9 cellular contexts compared by ENCODE assay signal in the genomic region with DNA sequence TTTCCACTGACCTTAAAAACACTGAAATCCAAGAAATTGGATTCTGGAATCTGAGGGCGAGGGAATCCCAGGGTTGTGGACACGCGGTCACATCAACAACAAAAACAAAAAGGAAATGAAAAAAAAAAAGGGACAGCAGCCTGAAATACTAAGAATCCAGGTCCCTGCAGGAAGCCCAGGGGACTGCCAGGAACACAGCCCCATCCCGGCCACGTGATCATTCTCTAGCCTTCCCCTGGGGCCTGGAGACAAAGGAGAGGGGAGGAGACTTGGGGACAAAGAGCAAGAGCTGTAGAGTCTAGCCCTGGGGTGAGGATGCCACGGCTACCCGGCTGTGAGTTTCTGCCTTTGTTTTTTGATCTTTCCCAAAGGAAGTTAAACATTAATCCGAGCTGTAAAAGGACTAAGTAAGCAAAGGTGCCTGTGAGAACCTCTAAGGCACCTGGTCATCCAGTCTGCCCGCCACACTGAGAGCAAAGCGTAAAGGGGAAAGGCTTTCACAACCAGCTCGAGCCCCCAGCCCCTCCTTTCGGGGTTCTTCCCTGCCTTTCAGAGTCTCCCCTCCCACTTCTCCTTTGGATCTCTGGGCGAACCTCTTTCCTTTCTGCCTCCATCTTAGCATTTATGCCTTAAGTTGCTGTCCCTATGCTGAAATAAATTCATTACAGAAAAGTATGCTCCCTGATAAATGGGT. TPM values are rescaled to one million over a fixed set of nuclear protein-coding genes. Genes with fewer than 3 reads are reported as not detected.
A peak's percentile ranks its signal among the peaks of the same experiment; 100 is the strongest.
DNase-seq lines count a peak whose midpoint lies in the region; ATAC-seq and TF ChIP-seq lines count a peak whose summit lies in the region.
"Had no signal": no experiment of that assay in that cellular context is flagged by ENCODE, and none has a peak within 500 bp of the region (broad histone marks: within the 10 kb centered on the region; RNA-seq: fewer than 3 reads in every experiment).

No MANE protein-coding gene starts in this region.

- H3K4me1 Mint-ChIP-seq in activated CD8-positive, alpha-beta T cell treated with anti-CD3 and anti-CD28 coated beads for 36 hours (ENCODE audit: low read depth), result peaks cover 7% of the 10 kb centered on the region
- H3K4me1 Mint-ChIP-seq in activated CD8-positive, alpha-beta memory T cell treated with anti-CD3 and anti-CD28 coated beads, Interleukin-2, amount 10 ng/mL, durations not matched to agents 7 days and 5 days, result peaks cover 3% of the 10 kb centered on the region
- peaks cover 9 to 14% (median 13%) of the 10 kb centered on the region in 3 donors for H3K4me1 Mint-ChIP-seq in T-cell

- H3K4me3 Mint-ChIP-seq in activated CD8-positive, alpha-beta T cell treated with anti-CD3 and anti-CD28 coated beads for 36 hours, result no peak overlapping the region
- no peak overlapping the region for H3K4me3 Mint-ChIP-seq in activated CD8-positive, alpha-beta memory T cell treated with anti-CD3 and anti-CD28 coated beads, Interleukin-2, amount 10 ng/mL, durations not matched to agents 7 days and 5 days
- H3K4me3 Mint-ChIP-seq in T-cell, result no peak overlapping the region

- intact Hi-C loops in left lung (cut with DNase I), result no loop called here
- intact Hi-C loops in activated CD8-positive, alpha-beta T cell treated with anti-CD3 and anti-CD28 coated beads for 36 hours (cut with micrococcal nuclease), result no loop called here

- CTCF ChIA-PET in HEK293 (lab: Yijun Ruan, JAX), result interaction anchor here (0.6 to 3.7 kb wide), 12 partner anchors 9 to 748 kb away, joined by 3 to 20 read pairs (median 4); no protein-coding TSS in a partner anchor
- CTCF ChIA-PET in activated CD8-positive, alpha-beta T cell treated with anti-CD3 and anti-CD28 coated beads for 36 hours (lab: Charles Lee), result interaction anchor here (1.2 to 1.4 kb wide), 5 partner anchors 9 to 43 kb away, joined by 3 to 9 read pairs (median 3); no protein-coding TSS in a partner anchor
- CTCF ChIA-PET in activated CD8-positive, alpha-beta memory T cell treated with anti-CD3 and anti-CD28 coated beads, Interleukin-2, amount 10 ng/mL, durations not matched to agents 7 days and 5 days (lab: Charles Lee), result interaction anchor here (0.7 to 2.6 kb wide), 2 partner anchors 10 to 22 kb away, joined by 6 to 9 read pairs; no protein-coding TSS in a partner anchor
- CTCF ChIA-PET in T-cell (lab: Charles Lee), result interaction anchor here (0.7 to 1.3 kb wide), 2 partner anchors 10 to 118 kb away, joined by 3 to 5 read pairs; no protein-coding TSS in a partner anchor

- POLR2A ChIA-PET in HEK293 (lab: Yijun Ruan, JAX) (interaction anchor here (0.5 to 1.7 kb wide), 10 partner anchors 9 to 438 kb away, joined by 3 to 7 read pairs (median 4); partner anchors contain the start of genes MSH2 and MSH6), T-cell (lab: Charles Lee) (interaction anchor here in 1 of 2 donors (0.7 kb wide), 1 partner anchor 507 kb away, joined by 8 read pairs; no protein-coding TSS in a partner anchor)
- POLR2A ChIA-PET in activated CD8-positive, alpha-beta T cell treated with anti-CD3 and anti-CD28 coated beads for 36 hours (lab: Charles Lee), result no interaction called here

- H3K9me3 ChIP-seq in HEK293 (ENCODE audit: control insufficient read depth, insufficient read depth, low read depth, low read length) (no peaks in the 10 kb centered on the region), duodenal mucosa (ENCODE audit: control insufficient read depth in 1 of 2, low read length in 2 of 2) (no peaks in the 10 kb centered on the region), left lung (no peaks in the 10 kb centered on the region), thoracic aorta (no peaks in the 10 kb centered on the region)

- peak overlapping the region; percentile 60 to 65 for H3K9ac ChIP-seq in duodenal mucosa (ENCODE audit: low read depth in 1 of 2, low read length in 2 of 2)

- H3K27ac Mint-ChIP-seq in activated CD8-positive, alpha-beta T cell treated with anti-CD3 and anti-CD28 coated beads for 36 hours, result no peak overlapping the region
- H3K27ac Mint-ChIP-seq in activated CD8-positive, alpha-beta memory T cell treated with anti-CD3 and anti-CD28 coated beads, Interleukin-2, amount 10 ng/mL, durations not matched to agents 7 days and 5 days, result no peak overlapping the region
- H3K27ac Mint-ChIP-seq in T-cell, result no peak overlapping the region

- peak; percentile 31; the same call in 1 of the 2 replicates for TF ChIP-seq CTCF in HEK293 (tag by site-specific recombination; IDR thresholded peaks at IDR 0.05)
- TF ChIP-seq CTCF in left lung (IDR thresholded peaks at IDR 0.05), result peak; percentile 29 to 43
- no peak for TF ChIP-seq CTCF in thoracic aorta (IDR thresholded peaks at IDR 0.05)
- TF ChIP-seq CTCF in activated CD8-positive, alpha-beta T cell treated with anti-CD3 and anti-CD28 coated beads for 36 hours (IDR thresholded peaks at IDR 0.05), result no peak

- no peaks in the 10 kb centered on the region for H3K36me3 Mint-ChIP-seq in activated CD8-positive, alpha-beta T cell treated with anti-CD3 and anti-CD28 coated beads for 36 hours (ENCODE audit: low read depth)
- H3K36me3 Mint-ChIP-seq in activated CD8-positive, alpha-beta memory T cell treated with anti-CD3 and anti-CD28 coated beads, Interleukin-2, amount 10 ng/mL, durations not matched to agents 7 days and 5 days, result no peaks in the 10 kb centered on the region
- H3K36me3 Mint-ChIP-seq in T-cell, result no peaks in the 10 kb centered on the region

- H3K4me3 ChIP-seq in HEK293 (ENCODE audit: low read depth, low read length) (peak overlapping the region; percentile 25), duodenal mucosa (ENCODE audit: low read depth in 1 of 2, low read length in 2 of 2) (peak overlapping the region; percentile 61 to 67), left lung (peak overlapping the region; percentile 23 to 45), thoracic aorta (peak overlapping the region; percentile 56)

- H3K27me3 ChIP-seq in duodenal mucosa (ENCODE audit: control insufficient read depth in 1 of 2, insufficient read depth in 2 of 2, low read length in 2 of 2) (no peaks in the 10 kb centered on the region), left lung (no peaks in the 10 kb centered on the region), thoracic aorta (replicated peaks; ENCODE audit: insufficient read depth) (no peaks in the 10 kb centered on the region)

- ATAC-seq in left lung, result peak; percentile 97
- ATAC-seq in thoracic aorta (ENCODE audit: insufficient number of reproducible peaks, low FRiP score, low read depth), result no peak
- ATAC-seq in activated CD8-positive, alpha-beta T cell treated with anti-CD3 and anti-CD28 coated beads for 36 hours, result no peak
- ATAC-seq in activated CD8-positive, alpha-beta memory T cell treated with anti-CD3 and anti-CD28 coated beads, Interleukin-2, amount 10 ng/mL, durations not matched to agents 7 days and 5 days, result no peak
- no peak for ATAC-seq in T-cell (replicated peaks in 1 of 4)

- peaks cover 11% of the 10 kb centered on the region for H3K4me1 ChIP-seq in HEK293 (ENCODE audit: control insufficient read depth, insufficient read depth, low read length)
- peaks cover 35 to 40% of the 10 kb centered on the region in 2 donors for H3K4me1 ChIP-seq in duodenal mucosa (ENCODE audit: control insufficient read depth in 1 of 2, insufficient read depth in 2 of 2, low read length in 2 of 2)
- H3K4me1 ChIP-seq in left lung, result no peaks in the 10 kb centered on the region
- H3K4me1 ChIP-seq in thoracic aorta (ENCODE audit: control insufficient read depth in 1 of 2, low read depth in 2 of 2), result peaks cover 10 to 12% of the 10 kb centered on the region in 2 donors

- H3K36me3 ChIP-seq in HEK293 (ENCODE audit: control insufficient read depth in 2 of 2, insufficient read depth in 1 of 2, low read length in 2 of 2), result no peaks in the 10 kb centered on the region
- H3K36me3 ChIP-seq in duodenal mucosa (ENCODE audit: control insufficient read depth in 1 of 2, insufficient read depth in 2 of 2, low read length in 2 of 2), result no peaks in the 10 kb centered on the region
- no peaks in the 10 kb centered on the region for H3K36me3 ChIP-seq in left lung
- H3K36me3 ChIP-seq in thoracic aorta, result no peaks in the 10 kb centered on the region

- peaks cover 18% of the 10 kb centered on the region for H3K27me3 Mint-ChIP-seq in activated CD8-positive, alpha-beta T cell treated with anti-CD3 and anti-CD28 coated beads for 36 hours
- H3K27me3 Mint-ChIP-seq in activated CD8-positive, alpha-beta memory T cell treated with anti-CD3 and anti-CD28 coated beads, Interleukin-2, amount 10 ng/mL, durations not matched to agents 7 days and 5 days, result peaks cover 40% of the 10 kb centered on the region
- peaks cover 20 to 23% of the 10 kb centered on the region in 2 donors for H3K27me3 Mint-ChIP-seq in T-cell

- H3K27ac ChIP-seq in HEK293 (ENCODE audit: extremely low read depth, low read depth, low read length) (peak overlapping the region; percentile 86), duodenal mucosa (ENCODE audit: low read depth, low read length) (peak overlapping the region; percentile 70), left lung (peak overlapping the region; percentile 75 to 90), thoracic aorta (no peak overlapping the region)

- DNase-seq in NCI-H774 (lab: John Stamatoyannopoulos, UW), result peak; percentile 93
- peak; percentile 83 to 88 for DNase-seq in left lung
- no peak for DNase-seq in thoracic aorta (ENCODE audit: low spot score)
- no peak for DNase-seq in activated CD8-positive, alpha-beta T cell treated with anti-CD3 and anti-CD28 coated beads for 36 hours
- DNase-seq in activated CD8-positive, alpha-beta memory T cell treated with anti-CD3 and anti-CD28 coated beads, Interleukin-2, amount 10 ng/mL, durations not matched to agents 7 days and 5 days, result no peak
- no peak for DNase-seq in T-cell

- H3K9me3 Mint-ChIP-seq in activated CD8-positive, alpha-beta T cell treated with anti-CD3 and anti-CD28 coated beads for 36 hours, result no peaks in the 10 kb centered on the region
- H3K9me3 Mint-ChIP-seq in activated CD8-positive, alpha-beta memory T cell treated with anti-CD3 and anti-CD28 coated beads, Interleukin-2, amount 10 ng/mL, durations not matched to agents 7 days and 5 days (ENCODE audit: low read depth), result no peaks in the 10 kb centered on the region
- H3K9me3 Mint-ChIP-seq in T-cell, result no peaks in the 10 kb centered on the region

TF ChIP-seq in HEK293, 187 proteins besides CTCF, POLR2A, EP300 and RAD21 (continues in another document):
- TF ChIP-seq ZNF223 (tag by site-specific recombination; IDR thresholded peaks at IDR 0.05) (no peak), ZNF785 (tag by site-specific recombination; IDR thresholded peaks at IDR 0.05) (no peak), ZNF514 (tag by site-specific recombination; IDR thresholded peaks at IDR 0.05) (no peak)

RNA-seq across cellular contexts. Expression of gene EPCAM, which starts 24.1 kb away (rescaled TPM):
- total RNA-seq in left lung (100 to 1,000 TPM; 135 to 201 TPM), thoracic aorta (1 to 10 TPM in 1 of 2 donors, not detected in 1; 1.6 TPM), T-cell (1 to 10 TPM in 2 of 5 donors, under 1 TPM in 1, not detected in 2; 0.39 to 1.7 (median 1.6) TPM)
- total RNA-seq in activated CD8-positive, alpha-beta T cell treated with anti-CD3 and anti-CD28 coated beads for 36 hours, result under 1 TPM; 0.22 to 0.59 TPM
- under 1 TPM in 1 of 2 experiments, not detected in 1; 0.14 TPM for total RNA-seq in activated CD8-positive, alpha-beta memory T cell treated with anti-CD3 and anti-CD28 coated beads, Interleukin-2, amount 10 ng/mL, durations not matched to agents 7 days and 5 days
- total RNA-seq: T-helper 1 cell treated with Interleukin-12 subunit alpha and Interleukin-12 subunit beta and Interleukin-4 antibody, amounts not matched to agents 30 ng/mL and 1 ng/mL, for 36 hours had no signal

RNA-seq across cellular contexts. Expression of gene MSH2, which starts 57.9 kb away (rescaled TPM):
- 10 to 100 TPM; 16.2 to 19.5 TPM for total RNA-seq in left lung
- 1 to 10 TPM; 4.7 to 9.6 TPM for total RNA-seq in thoracic aorta
- 10 to 100 TPM; 56.9 to 59.2 TPM for total RNA-seq in activated CD8-positive, alpha-beta T cell treated with anti-CD3 and anti-CD28 coated beads for 36 hours
- 10 to 100 TPM; 45.7 to 57.4 TPM for total RNA-seq in activated CD8-positive, alpha-beta memory T cell treated with anti-CD3 and anti-CD28 coated beads, Interleukin-2, amount 10 ng/mL, durations not matched to agents 7 days and 5 days
- 10 to 100 TPM; 16.6 to 29.1 (median 23.2) TPM for total RNA-seq in T-cell

Comparison
In these comparisons a context has a peak if more than half of its experiments do, and no peak if none do; other contexts are left out.
1. H3K27ac ChIP-seq: peak in HEK293 (single experiment), duodenal mucosa (single experiment) and left lung (2 of 2); none in thoracic aorta (0 of 2).
2. CTCF ChIP-seq: peak in HEK293 (single experiment) and left lung (2 of 2); none in thoracic aorta (single experiment) and activated CD8-positive, alpha-beta T cell treated with anti-CD3 and anti-CD28 coated beads for 36 hours (single experiment).
3. DNase-seq: peak in NCI-H774 (single experiment) and left lung (2 of 2); none in thoracic aorta (single experiment), activated CD8-positive, alpha-beta T cell treated with anti-CD3 and anti-CD28 coated beads for 36 hours (single experiment), activated CD8-positive, alpha-beta memory T cell treated with anti-CD3 and anti-CD28 coated beads, Interleukin-2, amount 10 ng/mL, durations not matched to agents 7 days and 5 days (single experiment) and T-cell (0 of 34).
4. RNA of gene EPCAM, which starts 24.1 kb away (total RNA-seq): 135 to 201 TPM in left lung; 1.6 TPM in thoracic aorta, 0.22 to 0.59 TPM in activated CD8-positive, alpha-beta T cell treated with anti-CD3 and anti-CD28 coated beads for 36 hours, 0.39 to 1.7 TPM in T-cell and 0.14 TPM in activated CD8-positive, alpha-beta memory T cell treated with anti-CD3 and anti-CD28 coated beads, Interleukin-2, amount 10 ng/mL, durations not matched to agents 7 days and 5 days; every median in the first group is over 10 times any median in the second.
5. Peak in every context shown above with its lines, with median percentiles within 50 percentile points of each other: H3K4me3 ChIP-seq.